17 cellular contexts compared by ENCODE assay signal in genomic region chr10:11557513-11557912, GRCh38. TPM values are rescaled to one million over a fixed set of nuclear protein-coding genes. Genes with fewer than 3 reads are reported as not detected.
A peak's percentile ranks its signal among the peaks of the same experiment; 100 is the strongest.
DNase-seq lines count a peak whose midpoint lies in the region; ATAC-seq, FAIRE-seq and TF ChIP-seq lines count a peak whose summit lies in the region.
"Had no signal": no experiment of that assay in that cellular context is flagged by ENCODE, and none has a peak within 500 bp of the region (broad histone marks: within the 10 kb centered on the region; RNA-seq: fewer than 3 reads in every experiment).

No MANE protein-coding gene starts in this region.

- no peaks in the 10 kb centered on the region for H3K36me3 Mint-ChIP-seq in IgD-negative memory B cell
- H3K36me3 Mint-ChIP-seq in T-cell = peaks cover 3% of the 10 kb centered on the region

- H3K4me3 ChIP-seq in K562 (no peak overlapping the region), mucosa of descending colon (no peak overlapping the region), ovary (no peak overlapping the region), ascending aorta (no peak overlapping the region)
- H3K4me3 ChIP-seq: A549, BLaER1, GM23338 had no signal

- 76% methylated on average over 7 of the region's 7 CpGs for WGBS in K562 (ENCODE audit: insufficient coverage, low coverage, missing lambda C conversion rate)
- WGBS in ovary, 3 donors = 94 to 98% (median 96%) methylated on average over 7 of the region's 7 CpGs

- FAIRE-seq in K562 (lab: Jason Lieb, UNC) = no peak
- FAIRE-seq: A549, GM18507, HTR-8/SVneo had no signal

- H3K4me1 Mint-ChIP-seq in IgD-negative memory B cell (peaks cover 65 to 73% (median 72%) of the 10 kb centered on the region in 3 donors), T-cell (peaks cover 9 to 28% (median 25%) of the 10 kb centered on the region in 3 donors)

- H3K27ac Mint-ChIP-seq in IgD-negative memory B cell = peak overlapping the region; percentile 2 to 88 (median 7)
- no peak overlapping the region for H3K27ac Mint-ChIP-seq in T-cell
- H3K27ac Mint-ChIP-seq: CD8-positive, alpha-beta memory T cell; GM23338 had no signal

- H3K27me3 Mint-ChIP-seq in IgD-negative memory B cell = no peaks in the 10 kb centered on the region
- peaks cover 0 to 3% of the 10 kb centered on the region in 2 donors for H3K27me3 Mint-ChIP-seq in T-cell

- H3K27me3 ChIP-seq in K562 (ENCODE audit: control insufficient read depth in 2 of 2, insufficient read depth in 2 of 2, low read length in 2 of 2) = no peaks in the 10 kb centered on the region
- no peaks in the 10 kb centered on the region for H3K27me3 ChIP-seq in ovary
- no peaks in the 10 kb centered on the region for H3K27me3 ChIP-seq in ascending aorta
- H3K27me3 ChIP-seq: BLaER1 had no signal

- H3K79me2 ChIP-seq in K562 (ENCODE audit: control insufficient read depth, insufficient read depth, low read length) = peaks cover 90% of the 10 kb centered on the region

- H3K9me3 ChIP-seq in K562 (replicated peaks; ENCODE audit: control insufficient read depth, insufficient read depth, low read depth, low read length) (no peaks in the 10 kb centered on the region; the same call in 1 of the 2 replicates), mucosa of descending colon (no peaks in the 10 kb centered on the region), ovary (no peaks in the 10 kb centered on the region), ascending aorta (peaks cover 0 to 7% of the 10 kb centered on the region in 2 donors)
- H3K9me3 ChIP-seq: A549 had no signal

- no TSS peak for BruUV-seq in K562 (replicated peaks; lab: Mats Ljungman, UMichigan)

- no peak for TF ChIP-seq RAD21 in K562 (CRISPR knock-in tag; conservative IDR thresholded peaks at IDR 0.05 in 1 of 2, IDR thresholded peaks at IDR 0.05 in 1 of 2)

- in situ Hi-C loops in K562 (cut with MboI) = no loop called here

- intact Hi-C loops in K562 (cut with micrococcal nuclease) (no loop called here), mucosa of descending colon (cut with DNase I, micrococcal nuclease) (no loop called here), ovary (cut with DNase I) (no loop called here), ascending aorta (cut with DNase I) (no loop called here)

- DNase-seq in K562 (ENCODE audit: extremely low read depth in 1 of 4, low spot score in 3 of 4) (no peak), mucosa of descending colon (no peak), T-cell (no peak), ovary (no peak), ascending aorta (ENCODE audit: low spot score in 2 of 2) (no peak), EL (no peak)
- DNase-seq: Caco-2; CD8-positive, alpha-beta memory T cell; DND-41; H7; KBM-7 had no signal

- no peaks in the 10 kb centered on the region for H3K9me3 Mint-ChIP-seq in IgD-negative memory B cell
- H3K9me3 Mint-ChIP-seq in T-cell = peaks cover 2 to 6% (median 5%) of the 10 kb centered on the region in 3 donors
- H3K9me3 Mint-ChIP-seq: CD8-positive, alpha-beta memory T cell; GM23338 had no signal

- H3K9ac ChIP-seq in K562 (ENCODE audit: insufficient read depth in 1 of 2, low read depth in 2 of 2, low read length in 2 of 2) = no peak overlapping the region
- H3K9ac ChIP-seq: BLaER1 had no signal

- H2AFZ ChIP-seq in K562 (ENCODE audit: low read depth, low read length) = no peak overlapping the region
- H2AFZ ChIP-seq: GM23338 had no signal

- CTCF ChIA-PET in K562 (lab: Yijun Ruan, JAX; ENCODE audit: low intra/inter-chr PET ratio) = no interaction called here
- CTCF ChIA-PET in T-cell (lab: Charles Lee) = interaction anchor here in 1 of 2 donors (0.7 kb wide), 1 partner anchor 12 kb away, joined by 4 read pairs; no protein-coding TSS in a partner anchor

- H3K27ac ChIP-seq in K562 (ENCODE audit: extremely low read depth, low read depth, low read length) (no peak overlapping the region), ovary (no peak overlapping the region), ascending aorta (no peak overlapping the region)
- H3K27ac ChIP-seq: A549, BLaER1 had no signal

- peaks cover 4% of the 10 kb centered on the region; the same call in 2 of the 3 replicates for H3K36me3 ChIP-seq in K562 (ENCODE audit: control insufficient read depth, insufficient read depth, low read length)
- no peaks in the 10 kb centered on the region for H3K36me3 ChIP-seq in mucosa of descending colon (ENCODE audit: low read depth)
- H3K36me3 ChIP-seq in ovary = no peaks in the 10 kb centered on the region
- H3K36me3 ChIP-seq in ascending aorta = no peaks in the 10 kb centered on the region

- peak overlapping the region in 2 of 4 donors; percentile 53 to 85 for H3K4me3 Mint-ChIP-seq in IgD-negative memory B cell
- no peak overlapping the region for H3K4me3 Mint-ChIP-seq in T-cell
- H3K4me3 Mint-ChIP-seq: CD8-positive, alpha-beta memory T cell; GM23338 had no signal

- no peak overlapping the region for H3K4me2 ChIP-seq in K562 (ENCODE audit: insufficient read depth, low read length)
- H3K4me2 ChIP-seq: A549, BLaER1, GM23338 had no signal

- TF ChIP-seq EP300 in K562 (IDR thresholded peaks at IDR 0.05; ENCODE audit: low read length) (no peak), ovary (IDR thresholded peaks at IDR 0.05) (no peak)

- TF ChIP-seq POLR2A in K562 (conservative IDR thresholded peaks at IDR 0.05) (no peak), ovary (IDR thresholded peaks at IDR 0.05) (no peak)

- POLR2A ChIA-PET in K562 (lab: Yijun Ruan, JAX) = no interaction called here
- POLR2A ChIA-PET in T-cell (lab: Charles Lee) = no interaction called here

- H3K4me1 ChIP-seq in K562 (replicated peaks in 1 of 2; ENCODE audit: control insufficient read depth in 2 of 2, insufficient read depth in 2 of 2, low read length in 2 of 2) = peaks cover 8 to 12% of the 10 kb centered on the region in 2 experiments; a peak in 4 of 5 replicates
- H3K4me1 ChIP-seq in mucosa of descending colon (ENCODE audit: low read depth) = peaks cover 8% of the 10 kb centered on the region
- no peaks in the 10 kb centered on the region for H3K4me1 ChIP-seq in ovary (ENCODE audit: insufficient read depth)
- no peaks in the 10 kb centered on the region for H3K4me1 ChIP-seq in ascending aorta

- TF ChIP-seq CTCF in K562 (IDR thresholded peaks at IDR 0.05 in 2 of 3, conservative IDR thresholded peaks at IDR 0.05 in 1 of 3; ENCODE audit: insufficient read depth in 2 of 3, low read depth in 1 of 3, low read length in 3 of 3) (no peak), mucosa of descending colon (IDR thresholded peaks at IDR 0.05) (no peak), ovary (IDR thresholded peaks at IDR 0.05) (no peak), ascending aorta (IDR thresholded peaks at IDR 0.05) (no peak)

- no peaks in the 10 kb centered on the region for H4K20me1 ChIP-seq in K562 (replicated peaks; ENCODE audit: control insufficient read depth, insufficient read depth, low read length)

- H3K9me1 ChIP-seq in K562 (ENCODE audit: control insufficient read depth, insufficient read depth, low read length) = no peaks in the 10 kb centered on the region

- no peak for ATAC-seq in K562
- peak; percentile 37 for ATAC-seq in mucosa of descending colon
- ATAC-seq in T-cell (replicated peaks in 1 of 4) = no peak
- ATAC-seq: A549, GM23338 had no signal

TF ChIP-seq in K562, 482 proteins besides CTCF, POLR2A, EP300 and RAD21 (continues in another document):
- peak; percentile 53; the same call in 1 of the 2 replicates for TF ChIP-seq C11orf30 (IDR thresholded peaks at IDR 0.05; ENCODE audit: low read depth)
- no peak for TF ChIP-seq VEZF1 (CRISPR knock-in tag; IDR thresholded peaks at IDR 0.05)
- TF ChIP-seq MAFG (tag; conservative IDR thresholded peaks at IDR 0.05) = 0 out of 2 replicates have a peak, but pooled peaks have one; percentile 14

RNA-seq across cellular contexts. Expression of gene USP6NL, which starts 53.9 kb away (rescaled TPM):
- 39.3 TPM for polyA plus RNA-seq in IgD-negative memory B cell
- total RNA-seq in K562 (2011; cell fraction: chromatin; rRNA removed; ENCODE audit: low replicate concordance) = 21.7 and 68.0 TPM in 2 replicates
- 11.3 and 18.0 TPM in 2 replicates for total RNA-seq in K562 (2011; cell fraction: nucleolus; rRNA removed)
- 45.8 and 75.7 TPM in 2 replicates for total RNA-seq in K562 (2011; cell fraction: nucleoplasm; rRNA removed)
- 19.8 and 24.0 TPM in 2 replicates for total RNA-seq in K562 (2014; rRNA removed)
- 20.4 and 23.6 TPM in 2 replicates for total RNA-seq in K562 (2014; rRNA removed; fragmentation: Illumina TruSeq; extraction: Trizol)
- 22.1 and 24.5 TPM in 2 replicates for total RNA-seq in K562 (2015; rRNA removed; fragmentation: Illumina TruSeq; extraction: Trizol)
- total RNA-seq in K562 (2021) = 25.1 and 26.6 TPM in 2 replicates
- polyA plus RNA-seq in K562 (2011; rRNA removed) = 11.5 and 16.8 TPM in 2 replicates
- polyA plus RNA-seq in K562 (2011; cell fraction: cytosol; rRNA removed) = 10.2 and 10.7 TPM in 2 replicates
- polyA plus RNA-seq in K562 (2011; cell fraction: nucleus; rRNA removed) = 22.8 and 27.5 TPM in 2 replicates
- polyA plus RNA-seq in K562 (2012) = 20.8 and 21.4 TPM in 2 replicates
- polyA plus RNA-seq in K562 (2014; fragmentation: Illumina TruSeq; extraction: Trizol) = 20.0 and 22.0 TPM in 2 replicates
- polyA plus RNA-seq in K562 (2014; fragmentation: Nextera tagmentation; extraction: Ambion mirVana) = 1 to 10 TPM; 3.2 to 3.8 TPM
- polyA plus RNA-seq in K562 (2014; rRNA removed) = 17.0 and 17.8 TPM in 2 replicates
- 19.0 and 21.8 TPM in 2 replicates for polyA minus RNA-seq in K562 (2011; rRNA and poly(A)+ RNA removed)
- 8.5 and 11.0 TPM in 2 replicates for polyA minus RNA-seq in K562 (2011; cell fraction: cytosol; rRNA and poly(A)+ RNA removed)
- polyA minus RNA-seq in K562 (2011; cell fraction: nucleus; rRNA and poly(A)+ RNA removed) = 20.2 and 24.8 TPM in 2 replicates
- total RNA-seq in mucosa of descending colon = 10 to 100 TPM; 14.6 to 20.0 (median 19.8) TPM
- 1 to 10 TPM; 3.9 to 7.6 (median 4.6) TPM for total RNA-seq in T-cell
- total RNA-seq in ovary = 10 to 100 TPM; 13.8 to 28.8 (median 19.8) TPM
- 10 to 100 TPM in 1 of 2 donors, 1 to 10 TPM in 1; 9.6 to 16.3 TPM for polyA plus RNA-seq in ovary
- total RNA-seq in ascending aorta = 20.5 TPM

Comparison
In these comparisons a context has a peak if more than half of its experiments do, and no peak if none do; other contexts are left out.
1. H3K27ac Mint-ChIP-seq: peak in IgD-negative memory B cell (3 of 3); none in T-cell (0 of 2).